8 cellular contexts compared by ENCODE assay signal in the genomic region with DNA sequence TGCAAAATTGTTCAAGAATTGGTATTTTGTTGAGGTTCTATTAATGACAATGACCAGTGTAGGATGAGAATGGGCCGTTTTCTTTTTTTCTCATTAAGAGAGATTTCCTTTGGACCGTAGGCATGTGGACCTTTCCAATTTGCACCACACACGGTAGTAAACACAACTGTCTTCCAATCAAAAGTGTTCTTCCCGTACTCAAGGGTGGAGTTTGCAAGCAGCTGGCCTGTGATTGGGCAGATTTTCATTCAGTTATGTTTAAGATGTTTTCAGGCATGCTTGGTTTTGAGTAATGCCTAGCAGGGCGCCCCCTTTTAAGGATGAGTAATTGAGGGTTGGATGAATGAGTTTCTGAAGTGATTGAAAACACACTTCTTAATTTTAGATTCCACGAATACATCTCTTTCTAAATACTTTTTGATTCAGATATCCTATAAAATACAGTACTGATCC. TPM values are rescaled to one million over a fixed set of nuclear protein-coding genes. Genes with fewer than 3 reads are reported as not detected.
DNase-seq lines count a peak whose midpoint lies in the region; ATAC-seq and TF ChIP-seq lines count a peak whose summit lies in the region.

No MANE protein-coding gene starts in this region.

- H3K9me3 ChIP-seq in DND-41 (ENCODE audit: insufficient read depth, low read length, severe bottlenecking): peaks cover 4% of the 10 kb centered on the region
- no peaks in the 10 kb centered on the region for H3K9me3 ChIP-seq in neuron (ENCODE audit: low read length)

- H3K4me1 Mint-ChIP-seq in activated CD4-positive, alpha-beta memory T cell treated with anti-CD3 and anti-CD28 coated beads for 36 hours (ENCODE audit: low read depth): peaks cover 36% of the 10 kb centered on the region

- H3K4me1 ChIP-seq in DND-41 (ENCODE audit: insufficient read depth, low read length) (peaks cover 17% of the 10 kb centered on the region), neuron (ENCODE audit: insufficient read depth, low read length) (peaks cover 14% of the 10 kb centered on the region)

- no peaks in the 10 kb centered on the region for H3K27me3 Mint-ChIP-seq in activated CD4-positive, alpha-beta memory T cell treated with anti-CD3 and anti-CD28 coated beads for 36 hours

- H2AFZ ChIP-seq in DND-41 (ENCODE audit: low read depth, low read length) (no peak overlapping the region), neuron (ENCODE audit: low read depth, low read length) (no peak overlapping the region)

- no peak overlapping the region for H3K9ac ChIP-seq in DND-41 (ENCODE audit: low read depth, low read length)

- peaks cover 71% of the 10 kb centered on the region for H3K79me2 ChIP-seq in DND-41 (ENCODE audit: insufficient read depth, low read length)

- H3K4me3 ChIP-seq in DND-41 (ENCODE audit: low read depth in 1 of 2, low read length in 2 of 2) (peak overlapping the region; percentile 1 to 88; a peak in 3 of 4 replicates), neuron (ENCODE audit: low read length) (peak overlapping the region; percentile 75)

- H3K4me3 Mint-ChIP-seq in activated CD4-positive, alpha-beta memory T cell treated with anti-CD3 and anti-CD28 coated beads for 36 hours: peak overlapping the region; percentile 91

- peaks cover 13% of the 10 kb centered on the region for H3K36me3 Mint-ChIP-seq in activated CD4-positive, alpha-beta memory T cell treated with anti-CD3 and anti-CD28 coated beads for 36 hours

- TF ChIP-seq CTCF in DND-41 (IDR thresholded peaks at IDR 0.05; ENCODE audit: borderline replicate concordance, extremely low read depth, low read length, poor library complexity, severe bottlenecking): no peak

- DNase-seq in DND-41 (peak; percentile 27), GOT3 (lab: John Stamatoyannopoulos, UW) (peak; percentile 14), NCI-H226 (peak; percentile 85), epithelial cell of prostate (ENCODE audit: low read depth, low spot score) (peak; percentile 72), COR-L47 (lab: John Stamatoyannopoulos, UW) (no peak), NCI-H146 (lab: John Stamatoyannopoulos, UW) (no peak)
- DNase-seq in activated CD4-positive, alpha-beta memory T cell treated with anti-CD3 and anti-CD28 coated beads for 36 hours: peak; percentile 79

- intact Hi-C loops in activated CD4-positive, alpha-beta memory T cell treated with anti-CD3 and anti-CD28 coated beads for 36 hours (cut with micrococcal nuclease): loop anchor here (1.0 to 10.0 kb wide), 5 partner anchors 24 to 320 kb away; a partner anchor contains a TSS

- peak overlapping the region; percentile 91 for H3K27ac Mint-ChIP-seq in activated CD4-positive, alpha-beta memory T cell treated with anti-CD3 and anti-CD28 coated beads for 36 hours

- H3K36me3 ChIP-seq in DND-41 (ENCODE audit: insufficient read depth, low read length) (peaks cover 7% of the 10 kb centered on the region; the same call in 1 of the 2 replicates), neuron (ENCODE audit: insufficient read depth, low read length) (peaks cover 1% of the 10 kb centered on the region)

- ATAC-seq in DND-41 (ENCODE audit: insufficient read depth, low read depth): no peak

- CTCF ChIA-PET in activated CD4-positive, alpha-beta memory T cell treated with anti-CD3 and anti-CD28 coated beads for 36 hours (lab: Charles Lee): interaction anchor here (1.2 to 5.8 kb wide), 7 partner anchors 15 to 144 kb away, joined by 4 to 192 read pairs (median 29); a partner anchor contains a TSS

- peaks cover 12% of the 10 kb centered on the region for H3K9me3 Mint-ChIP-seq in activated CD4-positive, alpha-beta memory T cell treated with anti-CD3 and anti-CD28 coated beads for 36 hours

- peaks cover 29% of the 10 kb centered on the region; the same call in 1 of the 2 replicates for H4K20me1 ChIP-seq in DND-41 (ENCODE audit: insufficient read depth, low read length)

- POLR2A ChIA-PET in activated CD4-positive, alpha-beta memory T cell treated with anti-CD3 and anti-CD28 coated beads for 36 hours (lab: Charles Lee): interaction anchor here (0.7 to 8.9 kb wide), 4 partner anchors 16 to 188 kb away, joined by 6 to 105 read pairs (median 21); a partner anchor contains a TSS

- H3K27me3 ChIP-seq in DND-41 (ENCODE audit: insufficient read depth, low read length, poor library complexity): no peaks in the 10 kb centered on the region
- H3K27me3 ChIP-seq in neuron (ENCODE audit: insufficient read depth, low read length): no peaks in the 10 kb centered on the region

- H3K27ac ChIP-seq in DND-41 (ENCODE audit: low read length): peak overlapping the region; percentile 89; the same call in 1 of the 2 replicates
- H3K27ac ChIP-seq in epithelial cell of prostate: no peak overlapping the region

- peak overlapping the region; percentile 72 for H3K4me2 ChIP-seq in DND-41 (ENCODE audit: insufficient read depth, low read length)

RNA-seq across cellular contexts. Expression of a gene that starts 2.5 kb away (rescaled TPM):
- total RNA-seq in activated CD4-positive, alpha-beta memory T cell treated with anti-CD3 and anti-CD28 coated beads for 36 hours: 10 to 100 TPM; 38.6 to 39.6 TPM

RNA-seq across cellular contexts. Expression of a gene that starts 16.9 kb away (rescaled TPM):
- total RNA-seq in activated CD4-positive, alpha-beta memory T cell treated with anti-CD3 and anti-CD28 coated beads for 36 hours: 10 to 100 TPM; 17.2 to 19.2 TPM

RNA-seq across cellular contexts. Expression of a gene that starts 23.3 kb away (rescaled TPM):
- total RNA-seq in activated CD4-positive, alpha-beta memory T cell treated with anti-CD3 and anti-CD28 coated beads for 36 hours: 10 to 100 TPM; 19.1 to 19.2 TPM

Comparison
In these comparisons a context has a peak if more than half of its experiments do, and no peak if none do; other contexts are left out.
1. DNase-seq: peak in DND-41 (single experiment), GOT3 (single experiment), NCI-H226 (single experiment), activated CD4-positive, alpha-beta memory T cell treated with anti-CD3 and anti-CD28 coated beads for 36 hours (single experiment) and epithelial cell of prostate (single experiment); none in COR-L47 (single experiment) and NCI-H146 (single experiment).